ENCODE assay signal across 8 cellular contexts in the genomic region with DNA sequence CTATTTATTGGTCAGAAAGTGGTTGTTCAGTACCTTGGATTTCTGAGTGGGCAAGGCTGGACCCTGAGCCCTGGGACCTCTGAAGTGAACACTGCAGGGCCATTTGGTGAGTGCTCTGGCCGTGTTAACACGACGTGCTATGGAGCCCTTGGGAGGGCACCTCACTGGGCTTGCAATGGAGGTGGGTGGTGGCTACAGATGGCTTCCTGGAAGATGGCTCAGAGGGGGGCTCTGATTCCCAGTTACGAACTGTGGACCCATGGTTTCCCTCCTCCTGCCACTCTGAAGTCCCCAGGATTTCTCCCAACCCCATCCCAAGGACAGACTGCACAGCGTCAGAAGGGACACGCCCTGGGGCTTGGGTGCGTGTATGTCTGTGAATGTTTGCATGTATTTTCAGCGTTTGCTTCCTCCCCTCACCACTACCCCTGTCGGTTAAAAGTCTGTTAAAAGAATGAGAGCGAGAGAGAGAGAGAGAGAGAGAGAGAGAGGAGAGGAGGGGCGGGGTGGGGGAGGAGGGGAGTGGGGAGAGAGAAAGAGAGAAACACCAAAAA. TPM values are rescaled to one million over a fixed set of nuclear protein-coding genes. Genes with fewer than 3 reads are reported as not detected.
DNase-seq lines count a peak whose midpoint lies in the region; ATAC-seq and TF ChIP-seq lines count a peak whose summit lies in the region.

No MANE protein-coding gene starts in this region.

- H3K36me3 ChIP-seq in duodenal mucosa (ENCODE audit: control insufficient read depth in 1 of 2, insufficient read depth in 2 of 2, low read length in 2 of 2) (no peaks in the 10 kb centered on the region), testis (ENCODE audit: low read depth, missing control alignments) (no peaks in the 10 kb centered on the region)

- H3K9me3 Mint-ChIP-seq in mesothelial cell of epicardium: no peaks in the 10 kb centered on the region

- 73 to 82% methylated on average over 11 of the region's 11 CpGs for WGBS in testis, 2 donors

- intact Hi-C loops in testis (cut with DNase I; ENCODE audit: low total_unique reads): no loop called here

- H3K27me3 Mint-ChIP-seq in mesothelial cell of epicardium (ENCODE audit: low read depth): no peaks in the 10 kb centered on the region

- H3K4me1 ChIP-seq in duodenal mucosa (ENCODE audit: control insufficient read depth in 1 of 2, insufficient read depth in 2 of 2, low read length in 2 of 2) (peaks cover 16 to 37% of the 10 kb centered on the region in 2 donors), testis (no peaks in the 10 kb centered on the region)

- no peaks in the 10 kb centered on the region for H3K36me3 Mint-ChIP-seq in mesothelial cell of epicardium

- H3K9me3 ChIP-seq in duodenal mucosa (ENCODE audit: control insufficient read depth in 1 of 2, low read length in 2 of 2) (no peaks in the 10 kb centered on the region), testis (no peaks in the 10 kb centered on the region)

- DNase-seq in KBM-7 (peak; percentile 58), testis (no peak), SIG-M5 treated with dmso at 0.1 percent for 504 hours (lab: John Stamatoyannopoulos, UW; ENCODE audit: unreplicated experiment) (no peak), mesothelial cell of epicardium (ENCODE audit: low spot score in 2 of 2, unreplicated experiment in 2 of 2) (no peak), hepatic stellate cell (ENCODE audit: low spot score) (no peak)

- in situ Hi-C loops in KBM-7 (cut with MboI; ENCODE audit: low pct_unique_long_range_greater_than_20kb, low sequenced_read_pairs): no loop called here

- H3K4me1 Mint-ChIP-seq in mesothelial cell of epicardium: peaks cover 30% of the 10 kb centered on the region

- peak; percentile 33 for ATAC-seq in GM21390 (IDR thresholded peaks at IDR 0.05; ENCODE audit: unreplicated experiment)

- H3K4me3 ChIP-seq in GM08714 (ENCODE audit: low read length) (peak overlapping the region; percentile 90; the same call in 1 of the 2 replicates), duodenal mucosa (ENCODE audit: low read depth in 1 of 2, low read length in 2 of 2) (peak overlapping the region in 1 of 2 donors; percentile 30), testis (no peak overlapping the region)

- no peak for TF ChIP-seq POLR2A in testis (IDR thresholded peaks at IDR 0.05)

- TF ChIP-seq CTCF in testis (IDR thresholded peaks at IDR 0.05) (no peak), mesothelial cell of epicardium (IDR thresholded peaks at IDR 0.05; ENCODE audit: unreplicated experiment) (no peak)

- H3K9ac ChIP-seq in duodenal mucosa (ENCODE audit: low read depth in 1 of 2, low read length in 2 of 2): peak overlapping the region in 1 of 2 donors; percentile 49

- H3K27me3 ChIP-seq in duodenal mucosa (ENCODE audit: control insufficient read depth in 1 of 2, insufficient read depth in 2 of 2, low read length in 2 of 2) (no peaks in the 10 kb centered on the region), testis (no peaks in the 10 kb centered on the region)

- H3K27ac Mint-ChIP-seq in mesothelial cell of epicardium: no peak overlapping the region

- H3K27ac ChIP-seq in duodenal mucosa (ENCODE audit: low read depth, low read length) (peak overlapping the region; percentile 1), testis (no peak overlapping the region)

- no peak overlapping the region for H3K4me3 Mint-ChIP-seq in mesothelial cell of epicardium

RNA-seq across cellular contexts. Expression of gene RHOH, which starts 3.7 kb away (rescaled TPM):
- total RNA-seq in testis (1 to 10 TPM in 1 of 2 donors, under 1 TPM in 1; 0.39 to 1.2 TPM), mesothelial cell of epicardium (0.25 to 0.40 TPM (median 0.29 TPM) in 3 replicates)
- polyA plus RNA-seq in testis (ENCODE audit: insufficient read depth, low read depth, low replicate concordance): 2.5 TPM
